In the genomic region with DNA sequence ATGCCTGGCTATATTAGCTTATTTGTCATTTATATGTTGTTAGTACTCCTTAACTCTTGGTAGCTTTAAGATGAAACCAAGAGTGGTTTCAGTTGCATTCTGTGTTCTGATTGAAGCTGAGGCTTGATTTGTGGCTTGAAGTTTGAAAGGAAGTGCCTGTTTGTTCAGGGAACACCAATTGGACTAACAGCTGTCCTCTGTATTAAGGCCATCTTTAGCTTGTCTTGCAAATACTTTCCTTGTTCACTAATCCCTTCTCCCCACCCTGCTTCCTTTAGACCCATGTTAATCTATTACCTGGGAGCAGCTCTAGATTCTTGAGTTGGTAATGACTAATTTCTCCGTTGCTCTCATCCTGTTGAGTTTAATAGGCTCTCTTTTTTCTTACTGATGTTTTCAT, we compare ENCODE assay signal across 13 cellular contexts. TPM values are rescaled to one million over a fixed set of nuclear protein-coding genes. Genes with fewer than 3 reads are reported as not detected.
A peak's percentile ranks its signal among the peaks of the same experiment; 100 is the strongest.
DNase-seq lines count a peak whose midpoint lies in the region; ATAC-seq, FAIRE-seq and TF ChIP-seq lines count a peak whose summit lies in the region.
"Had no signal": no experiment of that assay in that cellular context is flagged by ENCODE, and none has a peak within 500 bp of the region (broad histone marks: within the 10 kb centered on the region; RNA-seq: fewer than 3 reads in every experiment).

No MANE protein-coding gene starts in this region.

- TF ChIP-seq CTCF in astrocyte (IDR thresholded peaks at IDR 0.05; ENCODE audit: insufficient read depth, low read depth, low read length): no peak

- H3K4me1 ChIP-seq in astrocyte (ENCODE audit: insufficient read depth, low read length): peaks cover 41% of the 10 kb centered on the region
- peaks cover 0 to 20% of the 10 kb centered on the region in 2 donors for H3K4me1 ChIP-seq in muscle layer of duodenum (ENCODE audit: control insufficient read depth in 1 of 2, insufficient read depth in 2 of 2, low read length in 2 of 2)

- H2AFZ ChIP-seq in astrocyte (ENCODE audit: low read depth, low read length): no peak overlapping the region

- peak overlapping the region; percentile 50 for H3K27ac Mint-ChIP-seq in astrocyte (ENCODE audit: unreplicated experiment)

- H3K36me3 ChIP-seq in astrocyte (ENCODE audit: insufficient read depth, low read length) (no peaks in the 10 kb centered on the region), muscle layer of duodenum (ENCODE audit: control insufficient read depth in 1 of 2, insufficient read depth in 2 of 2, low read length in 2 of 2) (no peaks in the 10 kb centered on the region)

- H3K27me3 ChIP-seq in astrocyte (ENCODE audit: insufficient read depth, low read length): no peaks in the 10 kb centered on the region
- no peaks in the 10 kb centered on the region for H3K27me3 ChIP-seq in muscle layer of duodenum (ENCODE audit: low read depth, low read length)

- H3K4me2 ChIP-seq in astrocyte (ENCODE audit: low read length): no peak overlapping the region

- H3K4me3 Mint-ChIP-seq in astrocyte (ENCODE audit: unreplicated experiment): no peak overlapping the region

- H3K9me3 ChIP-seq in astrocyte (ENCODE audit: insufficient read depth, low read depth, low read length) (no peaks in the 10 kb centered on the region), muscle layer of duodenum (ENCODE audit: control insufficient read depth in 1 of 2, low read length in 2 of 2) (no peaks in the 10 kb centered on the region)

- H3K4me1 Mint-ChIP-seq in astrocyte (ENCODE audit: low read depth, unreplicated experiment): peaks cover 38% of the 10 kb centered on the region

- H3K9ac ChIP-seq in astrocyte (ENCODE audit: low read length): no peak overlapping the region

- no peaks in the 10 kb centered on the region for H3K9me3 Mint-ChIP-seq in astrocyte (ENCODE audit: unreplicated experiment)

- no peaks in the 10 kb centered on the region for H4K20me1 ChIP-seq in astrocyte (ENCODE audit: insufficient read depth, low read length)

- H3K4me3 ChIP-seq in astrocyte (ENCODE audit: insufficient read depth, low read depth, low read length): no peak overlapping the region
- no peak overlapping the region for H3K4me3 ChIP-seq in muscle layer of duodenum (ENCODE audit: low read depth in 1 of 2, low read length in 2 of 2)

- H3K27ac ChIP-seq in astrocyte (ENCODE audit: low read depth, low read length) (no peak overlapping the region), muscle layer of duodenum (ENCODE audit: low read length) (peak overlapping the region; percentile 95)
- H3K27ac ChIP-seq: 22Rv1 had no signal

- H3K27me3 Mint-ChIP-seq in astrocyte (ENCODE audit: low read depth, unreplicated experiment): no peaks in the 10 kb centered on the region

- ATAC-seq in HG03159 (IDR thresholded peaks at IDR 0.05; ENCODE audit: unreplicated experiment) (no peak), HG03196 (IDR thresholded peaks at IDR 0.05; ENCODE audit: unreplicated experiment) (no peak)

- no peak for FAIRE-seq in astrocyte (lab: Jason Lieb, UNC)
- FAIRE-seq: endometrium had no signal

- H3K36me3 Mint-ChIP-seq in astrocyte (ENCODE audit: low read depth, unreplicated experiment): no peaks in the 10 kb centered on the region

- H3K79me2 ChIP-seq in astrocyte (ENCODE audit: insufficient read depth, low read length): peaks cover 41% of the 10 kb centered on the region

- DNase-seq in DMS 273 (lab: John Stamatoyannopoulos, UW; ENCODE audit: unreplicated experiment) (peak; percentile 9), DMS 273 treated with DMSO at 0.1 percent for 48 hours (lab: John Stamatoyannopoulos, UW) (no peak), HT1080 (ENCODE audit: low read depth) (peak; percentile 33), astrocyte (ENCODE audit: low read depth) (no peak), HPDE6-E6E7 (ENCODE audit: extremely low spot score) (no peak)
- DNase-seq: activated CD4-positive, CD25-positive, alpha-beta regulatory T cell treated with anti-CD3 and anti-CD28 coated beads, Interleukin-2, amount 50 U/mL, for 72 hours; nucleus accumbens; stimulated activated CD4-positive, alpha-beta T cell treated with anti-CD3 and anti-CD28 coated beads, Interleukin-4, amount 100 ng/mL, for 4 hours had no signal

RNA-seq across cellular contexts. Expression of gene ITGA6, which starts 13.4 kb away (rescaled TPM):
- 311 and 345 TPM in 2 replicates for total RNA-seq in HT1080 (2014; rRNA removed; shearing (Covaris generic))
- 221 and 294 TPM in 2 replicates for polyA plus RNA-seq in HT1080 (2015; cell fraction: cytosol; rRNA removed)
- polyA plus RNA-seq in HT1080 (2015; cell fraction: nucleus; rRNA removed): 505 and 588 TPM in 2 replicates
- total RNA-seq in astrocyte: 21.1 and 35.3 TPM in 2 replicates

Comparison
In these comparisons a context has a peak if more than half of its experiments do, and no peak if none do; other contexts are left out.
1. DNase-seq: peak in DMS 273 (single experiment) and HT1080 (single experiment); none in DMS 273 treated with DMSO at 0.1 percent for 48 hours (single experiment), astrocyte (single experiment) and HPDE6-E6E7 (single experiment).